In the genomic region with DNA sequence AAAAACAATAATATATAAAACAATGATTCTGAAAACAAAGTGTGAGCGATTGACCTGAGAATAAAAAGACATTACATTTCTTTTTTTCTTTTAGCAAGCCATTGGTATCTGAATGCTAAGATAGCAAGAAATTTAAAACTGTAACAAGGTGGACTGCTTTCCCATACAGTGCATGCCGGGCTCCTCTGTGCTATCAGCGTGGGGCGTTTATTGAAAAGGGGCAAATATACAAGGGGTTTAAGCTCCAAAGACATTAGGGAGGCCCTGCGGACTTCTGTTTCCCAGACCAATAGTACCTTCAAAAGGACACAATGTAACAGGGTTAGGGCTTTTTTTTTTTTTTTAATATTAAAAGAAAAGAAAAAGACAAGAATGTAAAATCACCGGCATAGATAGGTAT, we compare ENCODE assay signal across 13 cellular contexts.
A peak's percentile ranks its signal among the peaks of the same experiment; 100 is the strongest.
DNase-seq lines count a peak whose midpoint lies in the region; ATAC-seq and TF ChIP-seq lines count a peak whose summit lies in the region.
"Had no signal": no experiment of that assay in that cellular context is flagged by ENCODE, and none has a peak within 500 bp of the region (broad histone marks: within the 10 kb centered on the region; RNA-seq: fewer than 3 reads in every experiment).

No MANE protein-coding gene starts in this region.

- intact Hi-C loops in left ventricle myocardium inferior (cut with micrococcal nuclease) (no loop called here), left ventricle myocardium superior (cut with micrococcal nuclease) (no loop called here), aorta (cut with DNase I) (loop anchor here in 1 of 2 donors (5.0 kb wide), 2 partner anchors 61 to 276 kb away; no protein-coding TSS in a partner anchor)
- intact Hi-C loops in activated T-helper 2 cell treated with anti-CD3 and anti-CD28 coated beads, Interferon-gamma antibody, Interleukin-2, Interleukin-4, amounts not matched to agents 10 μg/mL and 5 μg/mL and 100 μg/mL, durations not matched to agents 14 hours and 24 hours and 36 hours (cut with micrococcal nuclease): loop anchor here (1.0 kb wide), 1 partner anchor 121 kb away; no protein-coding TSS in a partner anchor

- WGBS in mesenchymal stem cell: 97% methylated on average over 4 of the region's 6 CpGs
- 22 to 23% methylated on average over 6 of the region's 6 CpGs for WGBS in aorta, 2 donors

- H3K4me1 Mint-ChIP-seq in activated T-helper 2 cell treated with anti-CD3 and anti-CD28 coated beads, Interferon-gamma antibody, Interleukin-2, Interleukin-4, amounts not matched to agents 10 μg/mL and 5 μg/mL and 100 μg/mL, durations not matched to agents 14 hours and 24 hours and 36 hours (ENCODE audit: low read depth): peaks cover 26% of the 10 kb centered on the region

- H3K27me3 Mint-ChIP-seq in activated T-helper 2 cell treated with anti-CD3 and anti-CD28 coated beads, Interferon-gamma antibody, Interleukin-2, Interleukin-4, amounts not matched to agents 10 μg/mL and 5 μg/mL and 100 μg/mL, durations not matched to agents 14 hours and 24 hours and 36 hours (ENCODE audit: low read depth): peaks cover 26% of the 10 kb centered on the region

- H3K36me3 ChIP-seq in left ventricle myocardium inferior: peaks cover 18% of the 10 kb centered on the region
- H3K36me3 ChIP-seq in mesenchymal stem cell (ENCODE audit: control insufficient read depth in 1 of 2, insufficient read depth in 2 of 2, low read depth in 1 of 2, low read length in 2 of 2): peaks cover 10 to 29% of the 10 kb centered on the region in 2 experiments
- H3K36me3 ChIP-seq in aorta (ENCODE audit: control insufficient read depth in 1 of 2, insufficient read depth in 2 of 2, low read length in 1 of 2): no peaks in the 10 kb centered on the region

- H3K4me1 ChIP-seq in left ventricle myocardium inferior: peaks cover 16% of the 10 kb centered on the region
- H3K4me1 ChIP-seq in mesenchymal stem cell (ENCODE audit: control insufficient read depth, insufficient read depth, low read depth, low read length): peaks cover 9% of the 10 kb centered on the region
- H3K4me1 ChIP-seq in aorta (ENCODE audit: control insufficient read depth in 1 of 2, insufficient read depth in 2 of 2, low read length in 2 of 2): peaks cover 0 to 4% of the 10 kb centered on the region in 2 donors

- TF ChIP-seq CTCF in left ventricle myocardium inferior (IDR thresholded peaks at IDR 0.05; ENCODE audit: borderline replicate concordance): no peak
- TF ChIP-seq CTCF in GM13977 (IDR thresholded peaks at IDR 0.05; ENCODE audit: extremely low read depth, insufficient read depth, missing control alignments): no peak

- no peaks in the 10 kb centered on the region for H3K36me3 Mint-ChIP-seq in activated T-helper 2 cell treated with anti-CD3 and anti-CD28 coated beads, Interferon-gamma antibody, Interleukin-2, Interleukin-4, amounts not matched to agents 10 μg/mL and 5 μg/mL and 100 μg/mL, durations not matched to agents 14 hours and 24 hours and 36 hours (ENCODE audit: low read depth)

- H3K27me3 ChIP-seq in left ventricle myocardium inferior (ENCODE audit: low read depth) (no peaks in the 10 kb centered on the region), mesenchymal stem cell (ENCODE audit: control insufficient read depth in 1 of 2, insufficient read depth in 1 of 2, low read length in 2 of 2) (no peaks in the 10 kb centered on the region), aorta (ENCODE audit: control insufficient read depth in 1 of 2, insufficient read depth in 2 of 2, low read length in 1 of 2) (no peaks in the 10 kb centered on the region)
- H3K27me3 ChIP-seq: adrenal gland had no signal

- peak overlapping the region in 1 of 2 experiments; percentile 43 for H3K18ac ChIP-seq in mesenchymal stem cell (ENCODE audit: low read depth in 1 of 2, low read length in 2 of 2)

- no peak overlapping the region for H3K27ac Mint-ChIP-seq in activated T-helper 2 cell treated with anti-CD3 and anti-CD28 coated beads, Interferon-gamma antibody, Interleukin-2, Interleukin-4, amounts not matched to agents 10 μg/mL and 5 μg/mL and 100 μg/mL, durations not matched to agents 14 hours and 24 hours and 36 hours

- DNase-seq in left ventricle myocardium inferior (no peak), left ventricle myocardium superior (no peak), mesenchymal stem cell (peak; percentile 7), aorta (no peak), GM13977 (ENCODE audit: low spot score) (no peak)
- no peak for DNase-seq in activated T-helper 2 cell treated with anti-CD3 and anti-CD28 coated beads, Interferon-gamma antibody, Interleukin-2, Interleukin-4, amounts not matched to agents 10 μg/mL and 5 μg/mL and 100 μg/mL, durations not matched to agents 14 hours and 24 hours and 36 hours (ENCODE audit: low spot score)
- DNase-seq: NCI-H2227 treated with DMSO at 0.1 percent for 48 hours had no signal

- H3K4me3 Mint-ChIP-seq in activated T-helper 2 cell treated with anti-CD3 and anti-CD28 coated beads, Interferon-gamma antibody, Interleukin-2, Interleukin-4, amounts not matched to agents 10 μg/mL and 5 μg/mL and 100 μg/mL, durations not matched to agents 14 hours and 24 hours and 36 hours (ENCODE audit: low read depth): peak overlapping the region; percentile 37

- no peak overlapping the region for H2AFZ ChIP-seq in mesenchymal stem cell (ENCODE audit: low read depth, low read length)

- H3K9me3 ChIP-seq in left ventricle myocardium inferior (replicated peaks) (no peaks in the 10 kb centered on the region), mesenchymal stem cell (ENCODE audit: control insufficient read depth, low read length) (no peaks in the 10 kb centered on the region), aorta (ENCODE audit: control insufficient read depth, low read length) (no peaks in the 10 kb centered on the region)
- H3K9me3 ChIP-seq: adrenal gland, HAP-1 had no signal

- H2BK120ac ChIP-seq in mesenchymal stem cell (ENCODE audit: low read depth, low read length): no peak overlapping the region

- no peak overlapping the region for H3K14ac ChIP-seq in mesenchymal stem cell (ENCODE audit: low read length in 2 of 2)

- peak overlapping the region; percentile 62 for H3K27ac ChIP-seq in left ventricle myocardium inferior (replicated peaks)
- no peak overlapping the region for H3K27ac ChIP-seq in mesenchymal stem cell (ENCODE audit: low read length, poor library complexity, severe bottlenecking)
- peak overlapping the region in 1 of 2 donors; percentile 89 for H3K27ac ChIP-seq in aorta (ENCODE audit: low read depth in 1 of 2, low read length in 2 of 2)

- H3K9me3 Mint-ChIP-seq in activated T-helper 2 cell treated with anti-CD3 and anti-CD28 coated beads, Interferon-gamma antibody, Interleukin-2, Interleukin-4, amounts not matched to agents 10 μg/mL and 5 μg/mL and 100 μg/mL, durations not matched to agents 14 hours and 24 hours and 36 hours: no peaks in the 10 kb centered on the region
- H3K9me3 Mint-ChIP-seq: CD14-positive monocyte; stimulated activated naive CD8-positive, alpha-beta T cell treated with anti-CD3 and anti-CD28 coated beads, Interleukin-15, Interleukin-2, amounts not matched to agents 100 ng/mL and 50 ng/mL, for 24 hours had no signal

- H4K8ac ChIP-seq in mesenchymal stem cell (ENCODE audit: low read length): no peak overlapping the region

- ATAC-seq in left ventricle myocardium superior (no peak), aorta (ENCODE audit: low FRiP score) (no peak), HG02571 (IDR thresholded peaks at IDR 0.05; ENCODE audit: unreplicated experiment) (no peak), GM19455 (IDR thresholded peaks at IDR 0.05; ENCODE audit: unreplicated experiment) (no peak)

- no peak overlapping the region for H4K91ac ChIP-seq in mesenchymal stem cell (ENCODE audit: low read length)

- H3K4me2 ChIP-seq in mesenchymal stem cell (ENCODE audit: low read length, poor library complexity, severe bottlenecking): peak overlapping the region; percentile 21

- peak overlapping the region in 1 of 2 experiments; percentile 67 for H3K4ac ChIP-seq in mesenchymal stem cell (ENCODE audit: low read depth in 1 of 2, low read length in 2 of 2)

- no peak overlapping the region for H2BK15ac ChIP-seq in mesenchymal stem cell (ENCODE audit: low read depth, poor library complexity, severe bottlenecking)

- peak overlapping the region; percentile 33 for H2AK5ac ChIP-seq in mesenchymal stem cell (ENCODE audit: low read length, severe bottlenecking)

- no peak overlapping the region for H2BK12ac ChIP-seq in mesenchymal stem cell (ENCODE audit: low read length in 2 of 2)

- H2BK5ac ChIP-seq in mesenchymal stem cell (ENCODE audit: low read depth, low read length, poor library complexity, severe bottlenecking): no peak overlapping the region

- peak overlapping the region; percentile 95 for H3K9ac ChIP-seq in mesenchymal stem cell (ENCODE audit: low read length)

- H3K79me1 ChIP-seq in mesenchymal stem cell (replicated peaks; ENCODE audit: low read length, poor library complexity, severe bottlenecking): peaks cover 1% of the 10 kb centered on the region

- in situ Hi-C loops in GM13977 (cut with MboI; ENCODE audit: low pct_unique_long_range_greater_than_20kb, low sequenced_read_pairs, unreplicated experiment): no loop called here

- no peak overlapping the region for H3K23ac ChIP-seq in mesenchymal stem cell (ENCODE audit: low read length in 2 of 2)

- H3K4me3 ChIP-seq in left ventricle myocardium inferior: peak overlapping the region; percentile 57
- peak overlapping the region in 1 of 2 experiments; percentile 77 for H3K4me3 ChIP-seq in mesenchymal stem cell (ENCODE audit: insufficient read depth in 1 of 2, low read depth in 1 of 2, low read length in 2 of 2)
- peak overlapping the region; percentile 16 to 32 for H3K4me3 ChIP-seq in aorta (ENCODE audit: low read length in 2 of 2)
- H3K4me3 ChIP-seq: HAP-1 had no signal
